Comparison of ENCODE assay signal across 22 cellular contexts in genomic region chr2:235949567-235950472, GRCh38.
"Had no signal": no experiment of that assay in that cellular context is flagged by ENCODE, and none has a peak within 500 bp of the region (broad histone marks: within the 10 kb centered on the region; RNA-seq: fewer than 3 reads in every experiment).

No MANE protein-coding gene starts in this region.

- H3K36me3 Mint-ChIP-seq: memory B cell, natural killer cell, T-cell had no signal

- ATAC-seq: esophagus mucosa, gastrocnemius medialis, left ventricle myocardium superior, natural killer cell, T-cell, upper lobe of right lung had no signal

- H3K4me3 ChIP-seq: gastrocnemius medialis, heart left ventricle, skin epidermis, stomach, thoracic aorta, upper lobe of right lung had no signal

- H3K27ac Mint-ChIP-seq: memory B cell, natural killer cell, T-cell had no signal

- H3K4me3 Mint-ChIP-seq: memory B cell, natural killer cell, T-cell had no signal

- H3K4me1 ChIP-seq: gastrocnemius medialis, stomach, upper lobe of right lung had no signal

- H3K9me3 Mint-ChIP-seq: memory B cell, natural killer cell, T-cell had no signal

- DNase-seq: activated CD8-positive, alpha-beta memory T cell treated with anti-CD3 and anti-CD28 coated beads for 24 hours; activated CD8-positive, alpha-beta memory T cell treated with anti-CD3 and anti-CD28 coated beads, Interleukin-2, amount 50 U/mL, for 48 hours; activated effector memory CD4-positive, alpha-beta T cell treated with Interleukin-2 at 50 U/mL for 16 hours; activated naive CD4-positive, alpha-beta T cell treated with anti-CD3 and anti-CD28 coated beads, Interleukin-2, amount 50 U/mL, for 16 hours; activated T-cell treated with anti-CD3 and anti-CD28 coated beads, Interleukin-2, amount 50 U/mL, for 48 hours; brain microvascular endothelial cell; central memory CD4-positive, alpha-beta T cell; cortex of kidney; gastrocnemius medialis; left ventricle myocardium superior; natural killer cell; stimulated activated CD4-positive, alpha-beta T cell treated with anti-CD3 and anti-CD28 coated beads, Interleukin-15, amount 100 ng/mL, for 24 hours; stimulated activated CD4-positive, alpha-beta T cell treated with anti-CD3 and anti-CD28 coated beads, Interleukin-2, amount 100 ng/mL, for 48 hours; stomach; T-cell; T-helper 9 cell; upper lobe of right lung had no signal

- H3K36me3 ChIP-seq: brain microvascular endothelial cell, gastrocnemius medialis, heart left ventricle, stomach, thoracic aorta, upper lobe of right lung had no signal

- H3K4me1 Mint-ChIP-seq: memory B cell had no signal

- H3K27me3 ChIP-seq: brain microvascular endothelial cell, gastrocnemius medialis, heart left ventricle, stomach, upper lobe of right lung had no signal

- H3K9me3 ChIP-seq: gastrocnemius medialis, heart left ventricle, stomach, thoracic aorta, upper lobe of right lung had no signal

- H3K27ac ChIP-seq: brain microvascular endothelial cell, gastrocnemius medialis, skin epidermis, stomach, thoracic aorta, upper lobe of right lung had no signal
